34 cellular contexts compared by ENCODE assay signal in the genomic region with DNA sequence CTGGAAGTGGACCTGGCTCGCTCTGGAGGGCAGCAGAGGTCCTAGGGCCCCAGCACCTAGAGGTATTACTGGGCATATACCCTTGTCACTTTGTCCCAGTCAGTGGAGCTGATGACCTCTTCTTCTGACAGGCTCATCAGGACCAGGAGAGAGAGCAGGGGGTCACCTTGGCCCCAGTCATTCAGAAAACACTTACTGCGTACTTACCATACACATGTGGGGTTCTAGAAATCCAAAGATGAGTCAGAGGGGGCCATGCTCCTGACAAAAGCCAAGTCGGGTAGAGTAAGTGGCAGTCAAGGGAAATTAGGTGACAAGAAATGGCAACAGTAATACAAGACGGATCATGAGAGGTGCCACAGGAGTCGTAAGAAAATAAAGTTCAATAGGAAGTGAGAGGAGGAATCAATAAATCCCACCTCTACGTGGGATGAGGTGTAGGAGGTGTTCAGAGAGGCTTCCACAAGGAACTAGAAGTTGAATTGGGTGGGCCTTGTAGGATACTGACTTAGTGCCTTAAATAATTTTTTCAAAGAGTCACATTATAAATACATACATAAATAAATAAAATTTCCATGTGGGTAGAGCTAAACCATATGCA. TPM values are rescaled to one million over a fixed set of nuclear protein-coding genes. Genes with fewer than 3 reads are reported as not detected.
DNase-seq lines count a peak whose midpoint lies in the region; ATAC-seq, FAIRE-seq and TF ChIP-seq lines count a peak whose summit lies in the region.
"Had no signal": no experiment of that assay in that cellular context is flagged by ENCODE, and none has a peak within 500 bp of the region (broad histone marks: within the 10 kb centered on the region; RNA-seq: fewer than 3 reads in every experiment).

No MANE protein-coding gene starts in this region.

- H3K4me1 ChIP-seq in small intestine (ENCODE audit: control insufficient read depth in 2 of 2, insufficient read depth in 1 of 2, low read depth in 1 of 2, low read length in 1 of 2): no peaks in the 10 kb centered on the region
- H3K4me1 ChIP-seq: A549 had no signal

- no peaks in the 10 kb centered on the region for H3K9me3 Mint-ChIP-seq in activated CD8-positive, alpha-beta memory T cell treated with anti-CD3 and anti-CD28 coated beads, Interleukin-2, amount 10 ng/mL, durations not matched to agents 7 days and 5 days (ENCODE audit: low read depth)
- H3K9me3 Mint-ChIP-seq: central memory CD8-positive, alpha-beta T cell; dendritic cell treated with granulocyte-macrophage colony-stimulating factor and Interleukin-4, amounts not matched to agents 40 ng/mL and 50 ng/mL, for 4 days; nephron had no signal

- ATAC-seq in activated CD8-positive, alpha-beta memory T cell treated with anti-CD3 and anti-CD28 coated beads, Interleukin-2, amount 10 ng/mL, durations not matched to agents 7 days and 5 days: peak; percentile 32
- ATAC-seq in HG03432 (IDR thresholded peaks at IDR 0.05; ENCODE audit: unreplicated experiment) (peak; percentile 42), HG03469 (IDR thresholded peaks at IDR 0.05; ENCODE audit: unreplicated experiment) (no peak)
- ATAC-seq: A549, body of pancreas, K562, left cardiac atrium had no signal

- no peaks in the 10 kb centered on the region for H3K36me3 ChIP-seq in small intestine (ENCODE audit: control insufficient read depth in 2 of 2, insufficient read depth in 2 of 2, low read length in 2 of 2)
- H3K36me3 ChIP-seq: Peyer's patch had no signal

- H3K4me3 ChIP-seq in small intestine (ENCODE audit: low read depth in 1 of 2, low read length in 2 of 2): no peak overlapping the region
- H3K4me3 ChIP-seq: A549, body of pancreas, K562, lung, Peyer's patch had no signal

- FAIRE-seq in GM18507 (lab: Jason Lieb, UNC): peak; percentile 47
- FAIRE-seq in small intestine (lab: Jason Lieb, UNC): no peak
- FAIRE-seq: A549, G401.6, K562, urothelium cell line had no signal

- peaks cover 33% of the 10 kb centered on the region for H3K4me1 Mint-ChIP-seq in activated CD8-positive, alpha-beta memory T cell treated with anti-CD3 and anti-CD28 coated beads, Interleukin-2, amount 10 ng/mL, durations not matched to agents 7 days and 5 days

- CTCF ChIA-PET in activated CD8-positive, alpha-beta memory T cell treated with anti-CD3 and anti-CD28 coated beads, Interleukin-2, amount 10 ng/mL, durations not matched to agents 7 days and 5 days (lab: Charles Lee): interaction anchor here (1.8 to 18.2 kb wide), 3 partner anchors 9 to 279 kb away, joined by 4 to 415 read pairs (median 9); no protein-coding TSS in a partner anchor
- CTCF ChIA-PET in HEK293T (lab: Yijun Ruan, JAX): interaction anchor here (1.6 to 1.9 kb wide), 2 partner anchors 9 to 244 kb away, joined by 5 to 7 read pairs; no protein-coding TSS in a partner anchor

- peaks cover 3% of the 10 kb centered on the region for H3K36me3 Mint-ChIP-seq in activated CD8-positive, alpha-beta memory T cell treated with anti-CD3 and anti-CD28 coated beads, Interleukin-2, amount 10 ng/mL, durations not matched to agents 7 days and 5 days

- POLR2A ChIA-PET in HEK293T (lab: Yijun Ruan, JAX): interaction anchor here (2.1 kb wide), 1 partner anchor 121 kb away, joined by 8 read pairs; no protein-coding TSS in a partner anchor

- no peak for DNase-seq in activated CD8-positive, alpha-beta memory T cell treated with anti-CD3 and anti-CD28 coated beads, Interleukin-2, amount 10 ng/mL, durations not matched to agents 7 days and 5 days
- DNase-seq in activated CD8-positive, alpha-beta memory T cell treated with anti-CD3 and anti-CD28 coated beads for 24 hours: no peak
- DNase-seq in GM18507 (ENCODE audit: extremely low spot score, insufficient read length, low read depth) (no peak), small intestine (no peak), HEK293T (ENCODE audit: extremely low spot score) (no peak)
- DNase-seq in stimulated activated CD8-positive, alpha-beta memory T cell treated with anti-CD3 and anti-CD28 coated beads, Interleukin-4, amount 100 ng/mL, for 48 hours: peak; percentile 41
- DNase-seq: activated CD4-positive, alpha-beta T cell treated with anti-CD3 and anti-CD28 coated beads for 4 hours; activated CD8-positive, alpha-beta memory T cell treated with anti-CD3 and anti-CD28 coated beads, Interleukin-2, amount 50 U/mL, for 4 hours; activated effector memory CD4-positive, alpha-beta T cell treated with anti-CD3 and anti-CD28 coated beads, Interleukin-2, amount 50 U/mL, for 16 hours; body of pancreas; Calu3; DMS79; erythroblast; HCEC 1CT; immature natural killer cell; left cardiac atrium; NCI-H1048; NCI-H1694; NCI-H748 treated with DMSO at 0.1 percent for 48 hours; Peyer's patch; SHP77; stimulated activated CD4-positive, alpha-beta T cell treated with anti-CD3 and anti-CD28 coated beads, Interleukin-15, amount 100 ng/mL, for 24 hours; stimulated activated naive CD4-positive, alpha-beta T cell treated with Interleukin-2 at 50 U/mL for 16 hours had no signal

- no peak overlapping the region for H3K4me3 Mint-ChIP-seq in activated CD8-positive, alpha-beta memory T cell treated with anti-CD3 and anti-CD28 coated beads, Interleukin-2, amount 10 ng/mL, durations not matched to agents 7 days and 5 days
- H3K4me3 Mint-ChIP-seq: central memory CD8-positive, alpha-beta T cell; dendritic cell treated with granulocyte-macrophage colony-stimulating factor and Interleukin-4, amounts not matched to agents 40 ng/mL and 50 ng/mL, for 4 days; immature natural killer cell; nephron had no signal

- H3K27ac Mint-ChIP-seq in activated CD8-positive, alpha-beta memory T cell treated with anti-CD3 and anti-CD28 coated beads, Interleukin-2, amount 10 ng/mL, durations not matched to agents 7 days and 5 days: no peak overlapping the region
- H3K27ac Mint-ChIP-seq: dendritic cell treated with granulocyte-macrophage colony-stimulating factor and Interleukin-4, amounts not matched to agents 40 ng/mL and 50 ng/mL, for 4 days; immature natural killer cell; nephron had no signal

- H3K27me3 ChIP-seq in small intestine (ENCODE audit: control insufficient read depth in 2 of 2, insufficient read depth in 2 of 2, low read length in 2 of 2): peaks cover 0 to 2% of the 10 kb centered on the region in 2 donors
- H3K27me3 ChIP-seq: body of pancreas, Peyer's patch had no signal

- H3K9me3 ChIP-seq in small intestine (ENCODE audit: control insufficient read depth, low read depth): no peaks in the 10 kb centered on the region
- H3K9me3 ChIP-seq: A549, body of pancreas, Peyer's patch had no signal

- H3K27me3 Mint-ChIP-seq in activated CD8-positive, alpha-beta memory T cell treated with anti-CD3 and anti-CD28 coated beads, Interleukin-2, amount 10 ng/mL, durations not matched to agents 7 days and 5 days: peaks cover 9% of the 10 kb centered on the region
- H3K27me3 Mint-ChIP-seq: central memory CD8-positive, alpha-beta T cell had no signal

- H3K27ac ChIP-seq in small intestine (ENCODE audit: low read depth in 1 of 2, low read length in 1 of 2): no peak overlapping the region
- H3K27ac ChIP-seq: A549, Peyer's patch, VCaP had no signal

- WGBS in small intestine, 3 donors: 80 to 88% (median 81%) methylated on average over 6 of the region's 6 CpGs

TF ChIP-seq in HEK293T, 16 proteins besides CTCF, POLR2A, EP300 and RAD21:
- TF ChIP-seq FOXK2 (IDR thresholded peaks at IDR 0.05) (no peak), TARDBP (IDR thresholded peaks at IDR 0.05) (no peak), SUZ12 (IDR thresholded peaks at IDR 0.05) (no peak), CTBP1 (IDR thresholded peaks at IDR 0.05; ENCODE audit: borderline replicate concordance) (no peak), L3MBTL2 (conservative IDR thresholded peaks at IDR 0.05) (no peak), ZNF384 (IDR thresholded peaks at IDR 0.05) (no peak), ELF4 (IDR thresholded peaks at IDR 0.05) (no peak), SP1 (IDR thresholded peaks at IDR 0.05) (no peak), LEF1 (IDR thresholded peaks at IDR 0.05; ENCODE audit: borderline replicate concordance) (no peak), NFRKB (IDR thresholded peaks at IDR 0.05) (no peak)

RNA-seq across cellular contexts. Expression of a gene that starts 6.8 kb away (rescaled TPM):
- 1 to 10 TPM; 4.8 to 9.6 TPM for total RNA-seq in activated CD8-positive, alpha-beta memory T cell treated with anti-CD3 and anti-CD28 coated beads, Interleukin-2, amount 10 ng/mL, durations not matched to agents 7 days and 5 days
- 1 to 10 TPM in 1 of 3 donors, under 1 TPM in 2; under 0.01 to 3.7 (median 0.67) TPM for polyA plus RNA-seq in small intestine
